In the genomic region with DNA sequence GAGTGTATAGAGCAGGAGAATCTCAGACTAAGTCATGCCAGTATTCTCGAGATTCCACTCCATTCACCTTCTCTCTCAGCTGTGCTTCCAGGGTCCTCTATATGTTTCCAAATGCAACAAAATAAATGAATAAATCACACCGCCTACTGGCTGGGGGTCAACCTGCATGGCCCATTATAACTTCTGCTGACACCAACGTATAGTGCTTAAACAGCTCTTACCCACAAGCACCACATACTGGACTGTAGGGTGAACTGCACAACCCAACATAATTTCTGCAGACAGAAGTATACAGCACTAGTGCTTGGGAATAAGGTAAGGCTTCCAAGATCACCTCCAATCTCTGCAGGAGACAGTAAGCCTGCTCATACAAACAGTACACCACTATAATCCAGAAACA, we compare ENCODE assay signal across 8 cellular contexts. TPM values are rescaled to one million over a fixed set of nuclear protein-coding genes. Genes with fewer than 3 reads are reported as not detected.
DNase-seq lines count a peak whose midpoint lies in the region; ATAC-seq and TF ChIP-seq lines count a peak whose summit lies in the region.

No MANE protein-coding gene starts in this region.

- no peak overlapping the region for H3K27ac ChIP-seq in HL-60 (replicated peaks)
- H3K27ac ChIP-seq in dorsolateral prefrontal cortex = no peak overlapping the region

- H3K4me3 ChIP-seq in HL-60 (replicated peaks; ENCODE audit: insufficient read depth, low read length) = no peak overlapping the region
- no peak overlapping the region for H3K4me3 ChIP-seq in WI38 (ENCODE audit: low read depth, low read length)
- H3K4me3 ChIP-seq in dorsolateral prefrontal cortex = no peak overlapping the region

- intact Hi-C loops in dorsolateral prefrontal cortex (cut with DNase I) = no loop called here

- peak; percentile 97 for ATAC-seq in GM21528 (IDR thresholded peaks at IDR 0.05; ENCODE audit: low FRiP score, unreplicated experiment)

- DNase-seq in HL-60 (ENCODE audit: low read depth in 1 of 2, low spot score in 1 of 2) (peak; percentile 7 to 38), lung microvascular endothelial cell (ENCODE audit: low read depth in 2 of 2) (peak; percentile 59 to 64), dorsolateral prefrontal cortex (no peak), amygdala (lab: John Stamatoyannopoulos, UW) (no peak)
- no peak for DNase-seq in stimulated activated CD4-positive, alpha-beta T cell treated with anti-CD3 and anti-CD28 coated beads, Interleukin-15, amount 100 ng/mL, for 24 hours

- H3K27me3 ChIP-seq in HL-60 (ENCODE audit: insufficient read depth, poor library complexity, severe bottlenecking) = no peaks in the 10 kb centered on the region
- no peaks in the 10 kb centered on the region for H3K27me3 ChIP-seq in dorsolateral prefrontal cortex

- peak; percentile 71 for TF ChIP-seq CTCF in GM12873 (IDR thresholded peaks at IDR 0.05; ENCODE audit: insufficient read depth, low read depth, low read length, missing control alignments)
- peak; percentile 34 for TF ChIP-seq CTCF in HL-60 (IDR thresholded peaks at IDR 0.05; ENCODE audit: insufficient read depth, low read length)
- TF ChIP-seq CTCF in WI38 (IDR thresholded peaks at IDR 0.05; ENCODE audit: low read depth, low read length) = peak; percentile 31
- no peak for TF ChIP-seq CTCF in dorsolateral prefrontal cortex (IDR thresholded peaks at IDR 0.05 in 54 of 56, conservative IDR thresholded peaks at IDR 0.05 in 2 of 56; ENCODE audit: low read depth in 1 of 56, partially characterized antibody in 56 of 56)

RNA-seq across cellular contexts. Expression of gene HTR4, which starts 33.1 kb away (rescaled TPM):
- total RNA-seq in lung microvascular endothelial cell (not detected in 2 replicates), dorsolateral prefrontal cortex (10 to 100 TPM in 29 of 120 experiments, 1 to 10 TPM in 91; 2.8 to 15.3 (median 8.5) TPM)

Comparison
In these comparisons a context has a peak if more than half of its experiments do, and no peak if none do; other contexts are left out.
1. CTCF ChIP-seq: peak in GM12873 (single experiment), HL-60 (single experiment) and WI38 (single experiment); none in dorsolateral prefrontal cortex (0 of 56).
2. DNase-seq: peak in HL-60 (2 of 2) and lung microvascular endothelial cell (2 of 2); none in dorsolateral prefrontal cortex (0 of 10), amygdala (0 of 56) and stimulated activated CD4-positive, alpha-beta T cell treated with anti-CD3 and anti-CD28 coated beads, Interleukin-15, amount 100 ng/mL, for 24 hours (single experiment).